ENCODE assay signal across 1 cellular context in the genomic region with DNA sequence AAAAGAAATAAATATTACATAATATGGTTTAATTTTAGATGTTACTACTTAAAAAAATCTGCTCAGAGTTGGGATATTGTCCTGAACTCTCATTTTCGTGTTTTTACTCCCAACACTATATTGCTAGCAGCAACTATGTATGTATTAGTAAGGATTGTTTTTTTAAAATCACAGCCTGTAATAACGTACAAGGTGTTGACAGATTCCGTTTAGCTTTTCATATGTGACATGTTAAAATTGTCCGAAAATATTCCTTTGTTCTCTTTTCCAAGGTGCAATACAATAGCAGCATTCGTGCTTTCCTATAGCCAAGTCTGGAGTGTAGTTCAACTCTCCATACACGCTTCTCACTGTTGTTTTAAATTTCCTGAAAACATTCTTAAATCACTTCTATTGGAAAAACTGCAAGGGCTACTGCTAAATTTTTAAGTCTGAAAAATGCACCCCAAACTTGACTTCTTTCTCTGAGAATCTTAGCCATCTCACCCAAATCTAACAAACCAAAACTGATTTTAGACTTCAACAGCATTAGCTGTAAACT.
A peak's percentile ranks its signal among the peaks of the same experiment; 100 is the strongest.
TF ChIP-seq lines count a peak whose summit lies in the region.

No MANE protein-coding gene starts in this region.

TF ChIP-seq in WTC11, 78 proteins besides CTCF, POLR2A, EP300 and RAD21 (continued from another document):
- TF ChIP-seq EMX1 (CRISPR knock-in tag; IDR thresholded peaks at IDR 0.05), result peak; percentile 64; the same call in 1 of the 2 replicates
